Comparison of ENCODE assay signal across 8 cellular contexts in genomic region chr7:105652359-105652993, GRCh38.
DNase-seq lines count a peak whose midpoint lies in the region; ATAC-seq and TF ChIP-seq lines count a peak whose summit lies in the region.

No MANE protein-coding gene starts in this region.

- ATAC-seq in HCT116 (peak; percentile 91), sciatic nerve (peak; percentile 93), GM21737 (IDR thresholded peaks at IDR 0.05; ENCODE audit: unreplicated experiment) (no peak)

- peak; percentile 37 for DNase-seq in GDM1 (lab: John Stamatoyannopoulos, UW)
- DNase-seq in HCT116 (ENCODE audit: low read depth, low spot score), result peak; percentile 26
- peak; percentile 78 for DNase-seq in NCI-H1092 (lab: John Stamatoyannopoulos, UW)
- DNase-seq in SW480 (ENCODE audit: low spot score), result peak; percentile 82
- DNase-seq in adipocyte (ENCODE audit: low read depth), result peak; percentile 92
- DNase-seq in right atrium auricular region (ENCODE audit: low spot score), result peak; percentile 83
- peak; percentile 90 for DNase-seq in sciatic nerve (ENCODE audit: low spot score)

- no peak overlapping the region for H2AFZ ChIP-seq in HCT116 (ENCODE audit: low read depth, low read length, poor library complexity, severe bottlenecking)

- H4K20me1 ChIP-seq in HCT116 (ENCODE audit: insufficient read depth), result no peaks in the 10 kb centered on the region

- no peaks in the 10 kb centered on the region for H3K79me2 ChIP-seq in HCT116 (ENCODE audit: insufficient read depth, low read length)

- H3K9ac ChIP-seq in HCT116 (ENCODE audit: low read length), result no peak overlapping the region
- no peak overlapping the region for H3K9ac ChIP-seq in adipocyte (ENCODE audit: low read length)

- no TSS peak for BruUV-seq in HCT116 (replicated peaks; lab: Mats Ljungman, UMichigan)

- H3K4me1 ChIP-seq in HCT116 (ENCODE audit: control insufficient read depth in 1 of 2, insufficient read depth in 2 of 2, low read length in 2 of 2) (peaks cover 21 to 30% of the 10 kb centered on the region in 2 experiments), adipocyte (ENCODE audit: control insufficient read depth, insufficient read depth, low read length) (peaks cover 29% of the 10 kb centered on the region), right atrium auricular region (peaks cover 0 to 35% of the 10 kb centered on the region in 2 donors)

- no peak overlapping the region for H3K4me3 ChIP-seq in HCT116 (replicated peaks in 1 of 2; ENCODE audit: low read depth in 1 of 2, low read length in 2 of 2)
- no peak overlapping the region for H3K4me3 ChIP-seq in adipocyte (ENCODE audit: low read length)
- no peak overlapping the region for H3K4me3 ChIP-seq in right atrium auricular region

- H3K27me3 ChIP-seq in HCT116 (ENCODE audit: insufficient read depth, low read length) (no peaks in the 10 kb centered on the region), adipocyte (replicated peaks; ENCODE audit: control insufficient read depth, insufficient read depth, low read length) (no peaks in the 10 kb centered on the region), right atrium auricular region (no peaks in the 10 kb centered on the region)

- POLR2A ChIA-PET in HCT116 (lab: Charles Lee), result no interaction called here

- no peak overlapping the region for H3K27ac ChIP-seq in HCT116 (ENCODE audit: low read depth, low read length)
- no peak overlapping the region for H3K27ac ChIP-seq in right atrium auricular region

- RAD21 ChIA-PET in HCT116 (lab: Charles Lee; ENCODE audit: low non-redundant PET in 1 of 2, low total read pairs in 2 of 2, uncharacterized antibody in 2 of 2, unreplicated experiment in 2 of 2), result no interaction called here

- intact Hi-C loops in HCT116 (cut with micrococcal nuclease), result loop anchor here (1.0 to 10.0 kb wide), 5 partner anchors 95 to 515 kb away; partner anchors contain the start of gene ATXN7L1
- intact Hi-C loops in sciatic nerve (cut with DNase I), result loop anchor here (5.0 kb wide), 1 partner anchor 390 kb away; no protein-coding TSS in a partner anchor

- CTCF ChIA-PET in HCT116 (lab: Charles Lee), result interaction anchor here (1.1 to 1.4 kb wide), 4 partner anchors 10 to 391 kb away, joined by 3 to 7 read pairs (median 4); no protein-coding TSS in a partner anchor

- H3K4me2 ChIP-seq in HCT116 (ENCODE audit: low read length), result no peak overlapping the region

- H3K9me3 ChIP-seq in HCT116 (ENCODE audit: control insufficient read depth in 1 of 2, insufficient read depth in 1 of 2, low read depth in 1 of 2, low read length in 2 of 2) (no peaks in the 10 kb centered on the region), adipocyte (ENCODE audit: control insufficient read depth, low read length) (no peaks in the 10 kb centered on the region), right atrium auricular region (no peaks in the 10 kb centered on the region)

- TF ChIP-seq RAD21 in HCT116 (IDR thresholded peaks at IDR 0.05; ENCODE audit: low read depth), result peak; percentile 87

- TF ChIP-seq CTCF in HCT116 (IDR thresholded peaks at IDR 0.05 in 2 of 3, conservative IDR thresholded peaks at IDR 0.05 in 1 of 3; ENCODE audit: borderline replicate concordance in 1 of 3, insufficient read depth in 1 of 3, low read depth in 2 of 3, low read length in 2 of 3) (peak; percentile 65 to 88 (median 79); a peak in 5 of 6 replicates), right atrium auricular region (IDR thresholded peaks at IDR 0.05) (peak; percentile 75 to 93)

- TF ChIP-seq POLR2A in HCT116 (IDR thresholded peaks at IDR 0.05; ENCODE audit: borderline replicate concordance, extremely low read depth, insufficient read depth, insufficient read length), result no peak

- no peaks in the 10 kb centered on the region for H3K9me2 ChIP-seq in HCT116 (ENCODE audit: insufficient read depth)

- no peaks in the 10 kb centered on the region for H3K36me3 ChIP-seq in HCT116 (ENCODE audit: control insufficient read depth in 1 of 2, insufficient read depth in 2 of 2, low read length in 2 of 2)
- H3K36me3 ChIP-seq in adipocyte (ENCODE audit: control insufficient read depth, insufficient read depth, low read length, severe bottlenecking), result no peaks in the 10 kb centered on the region
- H3K36me3 ChIP-seq in right atrium auricular region, result no peaks in the 10 kb centered on the region

TF ChIP-seq in HCT116, 20 proteins besides CTCF, POLR2A, EP300 and RAD21:
- no peak for TF ChIP-seq REST (IDR thresholded peaks at IDR 0.05; ENCODE audit: low read depth)
- TF ChIP-seq ELF1 (IDR thresholded peaks at IDR 0.05; ENCODE audit: borderline replicate concordance, low read depth), result no peak

Comparison
In these comparisons a context has a peak if more than half of its experiments do, and no peak if none do; other contexts are left out.
1. DNase-seq: peak in every context shown above with its lines; median percentile 92 in adipocyte; 90 in sciatic nerve; 83 in right atrium auricular region; 82 in SW480; 78 in NCI-H1092; 37 in GDM1; 26 in HCT116.